20 cellular contexts compared by ENCODE assay signal in the genomic region with DNA sequence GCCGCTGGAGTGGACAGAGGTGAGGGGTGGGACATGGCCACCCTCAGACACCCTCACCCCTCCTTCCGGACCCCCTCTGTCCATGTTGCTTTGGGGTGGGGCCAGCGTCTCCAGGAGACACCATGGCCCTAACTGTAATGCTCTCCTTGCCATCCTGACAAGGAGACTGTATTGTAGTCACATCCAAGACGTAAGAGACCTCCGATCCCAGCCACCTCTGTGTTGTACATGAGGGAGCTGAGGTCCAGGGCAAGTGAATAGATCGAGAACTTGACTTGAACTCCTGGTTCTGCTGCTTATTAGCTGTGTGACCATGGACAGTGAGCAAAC.
"Had no signal": no experiment of that assay in that cellular context is flagged by ENCODE, and none has a peak within 500 bp of the region (broad histone marks: within the 10 kb centered on the region; RNA-seq: fewer than 3 reads in every experiment).

No MANE protein-coding gene starts in this region.

- H3K9me3 ChIP-seq: body of pancreas, esophagus squamous epithelium, psoas muscle had no signal

- H3K4me3 Mint-ChIP-seq: activated naive CD8-positive, alpha-beta T cell treated with anti-CD3 and anti-CD28 coated beads for 36 hours; central memory CD8-positive, alpha-beta T cell; memory B cell; natural killer cell treated with Interleukin-12 subunit alpha and Interleukin-12 subunit beta and Interleukin-15 and Interleukin-18, amount 100 ng/mL, for 72 hours; WTC11 had no signal

- DNase-seq: activated CD4-positive, alpha-beta T cell treated with anti-CD3 and anti-CD28 coated beads for 4 hours; activated effector memory CD4-positive, alpha-beta T cell treated with Interleukin-2 at 50 U/mL for 16 hours; activated naive CD8-positive, alpha-beta T cell treated with anti-CD3 and anti-CD28 coated beads for 36 hours; amygdala; body of pancreas; cortex of kidney; effector CD4-positive, alpha-beta T cell; esophagus squamous epithelium; hypothalamus; left ventricle myocardium superior; psoas muscle; T-helper 2 cell had no signal

- H3K27me3 ChIP-seq: body of pancreas, esophagus squamous epithelium had no signal

- ATAC-seq: body of pancreas; left ventricle myocardium superior; natural killer cell treated with Interleukin-12 subunit alpha and Interleukin-12 subunit beta and Interleukin-15 and Interleukin-18, amount 100 ng/mL, for 72 hours; psoas muscle; sciatic nerve; WTC11 had no signal

- FAIRE-seq: endothelial cell of umbilical vein, TTC549, urothelium cell line had no signal

- H3K9me3 Mint-ChIP-seq: activated naive CD8-positive, alpha-beta T cell treated with anti-CD3 and anti-CD28 coated beads for 36 hours; central memory CD8-positive, alpha-beta T cell; memory B cell; natural killer cell treated with Interleukin-12 subunit alpha and Interleukin-12 subunit beta and Interleukin-15 and Interleukin-18, amount 100 ng/mL, for 72 hours; WTC11 had no signal

- H3K27ac Mint-ChIP-seq: activated naive CD8-positive, alpha-beta T cell treated with anti-CD3 and anti-CD28 coated beads for 36 hours; memory B cell; natural killer cell treated with Interleukin-12 subunit alpha and Interleukin-12 subunit beta and Interleukin-15 and Interleukin-18, amount 100 ng/mL, for 72 hours; WTC11 had no signal

- H3K4me1 ChIP-seq: body of pancreas, esophagus squamous epithelium, psoas muscle had no signal

- H3K27me3 Mint-ChIP-seq: activated naive CD8-positive, alpha-beta T cell treated with anti-CD3 and anti-CD28 coated beads for 36 hours; central memory CD8-positive, alpha-beta T cell; memory B cell; natural killer cell treated with Interleukin-12 subunit alpha and Interleukin-12 subunit beta and Interleukin-15 and Interleukin-18, amount 100 ng/mL, for 72 hours had no signal

- H3K4me3 ChIP-seq: body of pancreas, esophagus squamous epithelium, psoas muscle had no signal

- H3K4me1 Mint-ChIP-seq: activated naive CD8-positive, alpha-beta T cell treated with anti-CD3 and anti-CD28 coated beads for 36 hours; memory B cell; WTC11 had no signal

- H3K27ac ChIP-seq: body of pancreas, esophagus squamous epithelium, psoas muscle had no signal
